8 cellular contexts compared by ENCODE assay signal in the genomic region with DNA sequence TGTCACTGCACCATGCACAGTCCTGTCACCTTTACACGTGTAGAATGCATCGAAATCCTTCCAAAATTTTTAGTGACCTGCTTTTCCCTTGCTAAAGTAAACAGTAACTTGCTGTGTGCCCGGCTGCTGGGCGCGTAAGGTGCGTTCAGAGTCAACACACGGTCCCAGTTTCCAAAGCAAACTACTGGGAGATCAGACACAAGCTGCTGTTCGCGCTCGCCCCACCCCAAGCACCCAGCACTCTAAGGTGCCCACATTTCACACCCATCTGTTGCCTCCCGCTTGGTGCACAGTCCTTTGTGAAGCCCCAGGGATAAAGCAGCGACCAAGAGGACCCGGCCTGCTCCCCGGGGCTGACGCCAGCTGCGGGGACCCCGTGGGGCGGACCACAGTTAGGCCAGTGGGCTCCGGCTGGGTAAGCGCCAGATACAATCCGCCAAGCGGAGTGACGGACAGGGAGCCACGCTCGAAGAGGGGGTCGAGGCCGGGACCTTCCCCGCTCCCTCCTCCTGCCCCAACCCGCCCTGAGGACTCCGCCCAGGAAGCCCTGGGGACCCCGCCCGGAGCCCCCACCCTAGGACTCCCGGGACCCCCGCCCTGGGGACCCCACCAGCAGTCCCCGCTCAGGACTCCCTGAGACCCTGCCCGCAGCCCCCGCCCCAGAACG. TPM values are rescaled to one million over a fixed set of nuclear protein-coding genes. Genes with fewer than 3 reads are reported as not detected.
A peak's percentile ranks its signal among the peaks of the same experiment; 100 is the strongest.
DNase-seq lines count a peak whose midpoint lies in the region; ATAC-seq and TF ChIP-seq lines count a peak whose summit lies in the region.

No MANE protein-coding gene starts in this region.

- H3K4me1 ChIP-seq in left lung (peaks cover 9 to 31% of the 10 kb centered on the region in 2 donors), stomach smooth muscle (ENCODE audit: control insufficient read depth, insufficient read depth, low read length) (peaks cover 20% of the 10 kb centered on the region)

- H3K36me3 Mint-ChIP-seq in central memory CD8-positive, alpha-beta T cell (ENCODE audit: insufficient read depth), result peaks cover 3% of the 10 kb centered on the region

- DNase-seq in AG20443 (ENCODE audit: low spot score) (peak; percentile 39), GM19238 (ENCODE audit: insufficient read length, low spot score) (peak; percentile 31), SK-N-DZ (ENCODE audit: low spot score) (peak; percentile 43), left lung (peak in 1 of 2 donors; percentile 37), COLO829 (ENCODE audit: low spot score) (no peak)
- peak in 1 of 2 donors; percentile 14 for DNase-seq in central memory CD8-positive, alpha-beta T cell (ENCODE audit: low spot score in 2 of 2)

- intact Hi-C loops in left lung (cut with DNase I), result no loop called here

- H3K9me3 ChIP-seq in left lung (no peaks in the 10 kb centered on the region), stomach smooth muscle (ENCODE audit: control insufficient read depth in 2 of 2, low read length in 2 of 2) (no peaks in the 10 kb centered on the region)

- H3K27ac ChIP-seq in left lung, result peak overlapping the region; percentile 3 to 73
- peak overlapping the region; percentile 31 for H3K27ac ChIP-seq in stomach smooth muscle (ENCODE audit: low read length)

- H3K4me1 Mint-ChIP-seq in central memory CD8-positive, alpha-beta T cell, result peaks cover 28% of the 10 kb centered on the region

- peak overlapping the region; percentile 72 for H3K4me3 Mint-ChIP-seq in central memory CD8-positive, alpha-beta T cell

- H3K27ac Mint-ChIP-seq in central memory CD8-positive, alpha-beta T cell (ENCODE audit: low read depth), result peak overlapping the region; percentile 23

- no peak for TF ChIP-seq CTCF in left lung (IDR thresholded peaks at IDR 0.05)

- H3K36me3 ChIP-seq in left lung (no peaks in the 10 kb centered on the region), stomach smooth muscle (ENCODE audit: control insufficient read depth in 2 of 2, insufficient read depth in 2 of 2, low read length in 2 of 2) (no peaks in the 10 kb centered on the region)

- peaks cover 0 to 8% of the 10 kb centered on the region in 2 donors for H3K27me3 ChIP-seq in left lung
- no peaks in the 10 kb centered on the region for H3K27me3 ChIP-seq in stomach smooth muscle (ENCODE audit: control insufficient read depth in 1 of 2, insufficient read depth in 2 of 2, low read length in 2 of 2)

- no peaks in the 10 kb centered on the region for H3K9me3 Mint-ChIP-seq in central memory CD8-positive, alpha-beta T cell

- H3K4me3 ChIP-seq in left lung, result peak overlapping the region; percentile 64 to 78
- H3K4me3 ChIP-seq in stomach smooth muscle (ENCODE audit: low read length in 2 of 2), result peak overlapping the region; percentile 75 to 84

- ATAC-seq in HG03432 (IDR thresholded peaks at IDR 0.05; ENCODE audit: unreplicated experiment), result peak; percentile 37
- peak; percentile 28 for ATAC-seq in central memory CD8-positive, alpha-beta T cell (replicated peaks; ENCODE audit: extremely low read depth, poor library complexity, severe bottlenecking)
- peak; percentile 74 for ATAC-seq in left lung

- peak overlapping the region; percentile 64 to 66 for H3K9ac ChIP-seq in stomach smooth muscle (ENCODE audit: low read length in 2 of 2)

- no peaks in the 10 kb centered on the region for H3K27me3 Mint-ChIP-seq in central memory CD8-positive, alpha-beta T cell

RNA-seq across cellular contexts. Expression of gene STX2, which starts 0.6 kb away (rescaled TPM):
- polyA plus RNA-seq in SK-N-DZ (2014; cell fraction: cytosol; rRNA removed), result 78.2 and 78.7 TPM in 2 replicates
- 67.2 and 74.2 TPM in 2 replicates for polyA plus RNA-seq in SK-N-DZ (2014; cell fraction: nucleus; rRNA removed)
- 10 to 100 TPM; 18.1 to 24.9 TPM for total RNA-seq in left lung

RNA-seq across cellular contexts. Expression of gene RAN, which starts 33.4 kb away (rescaled TPM):
- 1,045 and 1,149 TPM in 2 replicates for polyA plus RNA-seq in SK-N-DZ (2014; cell fraction: cytosol; rRNA removed)
- polyA plus RNA-seq in SK-N-DZ (2014; cell fraction: nucleus; rRNA removed), result 1,004 and 1,032 TPM in 2 replicates
- 100 to 1,000 TPM; 431 to 653 TPM for total RNA-seq in left lung
